Comparison of ENCODE assay signal across 2 cellular contexts in genomic region chr4:26323807-26324206, GRCh38.
TF ChIP-seq lines count a peak whose summit lies in the region.

No MANE protein-coding gene starts in this region.

TF ChIP-seq in IMR-90, 13 proteins besides CTCF, POLR2A, EP300 and RAD21 (continued from another document):
- TF ChIP-seq ELK1 (IDR thresholded peaks at IDR 0.05; ENCODE audit: borderline replicate concordance, low read depth, low read length) (no peak), NFE2L2 (IDR thresholded peaks at IDR 0.05; ENCODE audit: low read depth, low read length) (no peak), MXI1 (IDR thresholded peaks at IDR 0.05; ENCODE audit: borderline replicate concordance, low read depth, low read length) (no peak), MAZ (IDR thresholded peaks at IDR 0.05; ENCODE audit: borderline replicate concordance, low read depth, low read length) (no peak), RFX5 (IDR thresholded peaks at IDR 0.05; ENCODE audit: low read depth, low read length) (no peak)

TF ChIP-seq in neural cell, 6 proteins besides CTCF, POLR2A, EP300 and RAD21 (continued from another document):
- TF ChIP-seq POLR2AphosphoS5 (IDR thresholded peaks at IDR 0.05) (no peak), EZH2 (IDR thresholded peaks at IDR 0.05; ENCODE audit: borderline replicate concordance, insufficient read depth, low read length, poor library complexity, severe bottlenecking) (no peak), SMC3 (conservative IDR thresholded peaks at IDR 0.05; ENCODE audit: poor library complexity) (no peak)
- TF ChIP-seq, protein P1, sequence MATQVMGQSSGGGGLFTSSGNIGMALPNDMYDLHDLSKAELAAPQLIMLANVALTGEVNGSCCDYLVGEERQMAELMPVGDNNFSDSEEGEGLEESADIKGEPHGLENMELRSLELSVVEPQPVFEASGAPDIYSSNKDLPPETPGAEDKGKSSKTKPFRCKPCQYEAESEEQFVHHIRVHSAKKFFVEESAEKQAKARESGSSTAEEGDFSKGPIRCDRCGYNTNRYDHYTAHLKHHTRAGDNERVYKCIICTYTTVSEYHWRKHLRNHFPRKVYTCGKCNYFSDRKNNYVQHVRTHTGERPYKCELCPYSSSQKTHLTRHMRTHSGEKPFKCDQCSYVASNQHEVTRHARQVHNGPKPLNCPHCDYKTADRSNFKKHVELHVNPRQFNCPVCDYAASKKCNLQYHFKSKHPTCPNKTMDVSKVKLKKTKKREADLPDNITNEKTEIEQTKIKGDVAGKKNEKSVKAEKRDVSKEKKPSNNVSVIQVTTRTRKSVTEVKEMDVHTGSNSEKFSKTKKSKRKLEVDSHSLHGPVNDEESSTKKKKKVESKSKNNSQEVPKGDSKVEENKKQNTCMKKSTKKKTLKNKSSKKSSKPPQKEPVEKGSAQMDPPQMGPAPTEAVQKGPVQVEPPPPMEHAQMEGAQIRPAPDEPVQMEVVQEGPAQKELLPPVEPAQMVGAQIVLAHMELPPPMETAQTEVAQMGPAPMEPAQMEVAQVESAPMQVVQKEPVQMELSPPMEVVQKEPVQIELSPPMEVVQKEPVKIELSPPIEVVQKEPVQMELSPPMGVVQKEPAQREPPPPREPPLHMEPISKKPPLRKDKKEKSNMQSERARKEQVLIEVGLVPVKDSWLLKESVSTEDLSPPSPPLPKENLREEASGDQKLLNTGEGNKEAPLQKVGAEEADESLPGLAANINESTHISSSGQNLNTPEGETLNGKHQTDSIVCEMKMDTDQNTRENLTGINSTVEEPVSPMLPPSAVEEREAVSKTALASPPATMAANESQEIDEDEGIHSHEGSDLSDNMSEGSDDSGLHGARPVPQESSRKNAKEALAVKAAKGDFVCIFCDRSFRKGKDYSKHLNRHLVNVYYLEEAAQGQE (IDR thresholded peaks at IDR 0.05; ENCODE audit: borderline replicate concordance) = no peak
